9 cellular contexts compared by ENCODE assay signal in the genomic region with DNA sequence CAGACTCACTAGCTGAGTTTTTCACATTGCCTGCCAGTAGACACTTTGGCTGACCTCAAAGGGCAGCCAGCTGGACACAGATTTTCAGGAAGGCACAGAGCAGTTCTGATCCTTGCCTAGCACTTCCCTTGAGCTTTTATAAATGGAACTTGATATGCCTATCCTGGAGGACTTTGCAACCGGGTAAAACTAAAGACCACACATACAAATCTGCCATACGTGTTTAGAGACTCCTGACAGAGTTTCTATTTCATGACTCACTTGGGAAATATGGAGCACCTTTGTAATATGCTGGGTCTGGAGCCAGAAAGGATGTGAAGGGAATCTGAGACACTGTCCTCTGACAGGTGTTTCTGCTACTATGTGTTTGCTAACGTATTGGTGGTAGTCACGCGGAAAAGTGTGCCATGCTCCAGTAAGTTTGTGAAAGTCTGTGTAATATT. TPM values are rescaled to one million over a fixed set of nuclear protein-coding genes. Genes with fewer than 3 reads are reported as not detected.
DNase-seq lines count a peak whose midpoint lies in the region; ATAC-seq and TF ChIP-seq lines count a peak whose summit lies in the region.
"Had no signal": no experiment of that assay in that cellular context is flagged by ENCODE, and none has a peak within 500 bp of the region (broad histone marks: within the 10 kb centered on the region; RNA-seq: fewer than 3 reads in every experiment).

No MANE protein-coding gene starts in this region.

- peak; percentile 82 for ATAC-seq in GM21390 (IDR thresholded peaks at IDR 0.05; ENCODE audit: unreplicated experiment)

- POLR2A ChIA-PET in HEK293T (lab: Yijun Ruan, JAX), result no interaction called here

- no peak overlapping the region for H3K4me3 ChIP-seq in cardiac fibroblast (replicated peaks in 1 of 2; ENCODE audit: low read depth in 2 of 2, low read length in 2 of 2)

- TF ChIP-seq CTCF in cardiac fibroblast (IDR thresholded peaks at IDR 0.05; ENCODE audit: low read depth, low read length) (no peak), GM10266 (IDR thresholded peaks at IDR 0.05; ENCODE audit: control insufficient read depth, insufficient read depth, low read depth, missing control alignments) (no peak), GM13977 (IDR thresholded peaks at IDR 0.05; ENCODE audit: extremely low read depth, insufficient read depth, missing control alignments) (no peak)

- in situ Hi-C loops in ACHN (cut with HindIII; ENCODE audit: low pct_ligation_motif_present, low pct_unique_long_range_greater_than_20kb, low sequenced_read_pairs) (no loop called here), GM13977 (cut with MboI; ENCODE audit: low pct_unique_long_range_greater_than_20kb, low sequenced_read_pairs, unreplicated experiment) (no loop called here)

- DNase-seq in ACHN (peak; percentile 85), M059J (ENCODE audit: low read depth) (peak; percentile 60), cardiac fibroblast (ENCODE audit: low read depth in 2 of 2) (peak; percentile 65 to 77), GM10266 (ENCODE audit: extremely low spot score) (no peak), EL (no peak), HEK293T (ENCODE audit: extremely low spot score) (no peak), GM13977 (ENCODE audit: low spot score) (no peak)
- DNase-seq: activated naive CD8-positive, alpha-beta T cell treated with anti-CD3 and anti-CD28 coated beads, Interleukin-2, amount 10 ng/mL, durations not matched to agents 7 days and 5 days had no signal

- CTCF ChIA-PET in HEK293T (lab: Yijun Ruan, JAX), result no interaction called here

TF ChIP-seq in HEK293T, 16 proteins besides CTCF, POLR2A, EP300 and RAD21:
- TF ChIP-seq FOXA1 (IDR thresholded peaks at IDR 0.05) (no peak), SP1 (IDR thresholded peaks at IDR 0.05) (no peak), CTBP1 (IDR thresholded peaks at IDR 0.05; ENCODE audit: borderline replicate concordance) (no peak), LEF1 (IDR thresholded peaks at IDR 0.05; ENCODE audit: borderline replicate concordance) (no peak), ARNT (IDR thresholded peaks at IDR 0.05) (no peak), NFRKB (IDR thresholded peaks at IDR 0.05) (no peak), BHLHE40 (IDR thresholded peaks at IDR 0.05; ENCODE audit: borderline replicate concordance) (no peak), SUZ12 (IDR thresholded peaks at IDR 0.05) (no peak), ELF4 (IDR thresholded peaks at IDR 0.05) (no peak), TARDBP (IDR thresholded peaks at IDR 0.05) (no peak), ZNF384 (IDR thresholded peaks at IDR 0.05) (no peak), FOXK2 (IDR thresholded peaks at IDR 0.05) (no peak), PKNOX1 (IDR thresholded peaks at IDR 0.05) (no peak), L3MBTL2 (conservative IDR thresholded peaks at IDR 0.05) (no peak), FOXM1 (IDR thresholded peaks at IDR 0.05; ENCODE audit: borderline replicate concordance) (no peak), HDGF (IDR thresholded peaks at IDR 0.05; ENCODE audit: borderline replicate concordance) (no peak)

RNA-seq across cellular contexts. Expression of gene RASSF6, which starts 56.7 kb away (rescaled TPM):
- total RNA-seq in M059J (2014; rRNA removed; shearing (Covaris generic)), result 0.02 TPM in 1 of 2 replicates, not detected in the other

Comparison
In these comparisons a context has a peak if more than half of its experiments do, and no peak if none do; other contexts are left out.
1. DNase-seq: peak in ACHN (single experiment), M059J (single experiment) and cardiac fibroblast (2 of 2); none in GM10266 (single experiment), EL (single experiment), HEK293T (single experiment) and GM13977 (single experiment).